In genomic region chr2:38085998-38086698, GRCh38 we compare ENCODE assay signal across 7 cellular contexts. TPM values are rescaled to one million over a fixed set of nuclear protein-coding genes. Genes with fewer than 3 reads are reported as not detected.
DNase-seq lines count a peak whose midpoint lies in the region; ATAC-seq and TF ChIP-seq lines count a peak whose summit lies in the region.
"Not testable (repeated sequence)": the region's sequence is repeated elsewhere in the genome, so short reads cannot be mapped to it uniquely, and the experiment has no call there.

No MANE protein-coding gene starts in this region.

- not testable (repeated sequence) for H3F3A ChIP-seq in GM23338 (replicated peaks; ENCODE audit: low read depth)

- H3K9ac ChIP-seq in HUES48 (ENCODE audit: low read depth, low read length), result peak overlapping the region; percentile 48; the same call in 1 of the 2 replicates
- not testable (repeated sequence) for H3K9ac ChIP-seq in iPS-20b (ENCODE audit: low read depth, low read length)

- not testable (repeated sequence) for ATAC-seq in GM23338

- not testable (repeated sequence) for DNase-seq in GM23338 (ENCODE audit: low spot score); endothelial cell (ENCODE audit: low spot score); iPS DF 6.9 (ENCODE audit: low read depth, low spot score)
- peak; percentile 41 for DNase-seq in LoVo (ENCODE audit: low spot score)
- peak; percentile 50 for DNase-seq in activated CD4-positive, alpha-beta T cell treated with anti-CD3 and anti-CD28 coated beads, Interleukin-2, amount 10 ng/mL, durations not matched to agents 24 days and 14 days

- H3K36me3 Mint-ChIP-seq in GM23338 (ENCODE audit: low read depth); activated CD4-positive, alpha-beta T cell treated with anti-CD3 and anti-CD28 coated beads, Interleukin-2, amount 10 ng/mL, durations not matched to agents 24 days and 14 days (ENCODE audit: low read depth); endothelial cell (ENCODE audit: low read depth, unreplicated experiment): not testable (repeated sequence)

- H3K79me2 ChIP-seq in GM23338 (replicated peaks; ENCODE audit: insufficient read depth), result not testable (repeated sequence)

- not testable (repeated sequence) for H3K9me2 ChIP-seq in GM23338 (ENCODE audit: insufficient read depth)

- intact Hi-C loops in activated CD4-positive, alpha-beta T cell treated with anti-CD3 and anti-CD28 coated beads, Interleukin-2, amount 10 ng/mL, durations not matched to agents 24 days and 14 days (cut with micrococcal nuclease), result not testable (repeated sequence)

- no CpG with 5 or more reads among the region's 10 CpGs for WGBS in iPS DF 6.9 (ENCODE audit: insufficient coverage, insufficient read length)

- not testable (repeated sequence) for H3K9me3 ChIP-seq in HUES48 (ENCODE audit: control insufficient read depth, insufficient read depth, low read length); iPS DF 6.9 (ENCODE audit: control insufficient read depth, insufficient read depth, low read length); iPS-20b (ENCODE audit: insufficient read depth, low read depth, low read length)

- not testable (repeated sequence) for TF ChIP-seq CTCF in GM23338 (conservative IDR thresholded peaks at IDR 0.05; ENCODE audit: low read depth in 2 of 2); endothelial cell (IDR thresholded peaks at IDR 0.05; ENCODE audit: unreplicated experiment)

- not testable (repeated sequence) for H3K27me3 ChIP-seq in GM23338 (ENCODE audit: insufficient read depth); iPS DF 6.9 (ENCODE audit: control insufficient read depth, insufficient read depth, low read length)
- H3K27me3 ChIP-seq in HUES48 (ENCODE audit: control insufficient read depth, insufficient read depth, low read length), result peaks cover 11% of the 10 kb centered on the region
- peaks cover 27% of the 10 kb centered on the region for H3K27me3 ChIP-seq in iPS-20b (ENCODE audit: insufficient read depth, low read length)

- H4K20me1 ChIP-seq in GM23338 (replicated peaks; ENCODE audit: insufficient read depth), result not testable (repeated sequence)

- H3K4me3 ChIP-seq in GM23338, result not testable (repeated sequence)
- H3K4me3 ChIP-seq in HUES48 (ENCODE audit: low read depth, low read length) (peak overlapping the region; percentile 60), iPS DF 6.9 (ENCODE audit: low read length) (peak overlapping the region; percentile 19; the same call in 1 of the 2 replicates), iPS-20b (ENCODE audit: low read length) (peak overlapping the region; percentile 38; the same call in 1 of the 2 replicates)

- peaks cover 51% of the 10 kb centered on the region for H3K4me1 Mint-ChIP-seq in GM23338
- H3K4me1 Mint-ChIP-seq in activated CD4-positive, alpha-beta T cell treated with anti-CD3 and anti-CD28 coated beads, Interleukin-2, amount 10 ng/mL, durations not matched to agents 24 days and 14 days; endothelial cell (ENCODE audit: unreplicated experiment): not testable (repeated sequence)

- H3K27ac ChIP-seq in GM23338 (ENCODE audit: low read depth); iPS DF 6.9 (ENCODE audit: low read length); iPS-20b (ENCODE audit: low read length): not testable (repeated sequence)
- H3K27ac ChIP-seq in HUES48 (ENCODE audit: low read depth, low read length), result peak overlapping the region; percentile 86

- H3K4me2 ChIP-seq in GM23338, result 0 out of 2 replicates have a peak overlapping the region, but pooled peaks have one; percentile 27

- not testable (repeated sequence) for H3K4me3 Mint-ChIP-seq in GM23338; activated CD4-positive, alpha-beta T cell treated with anti-CD3 and anti-CD28 coated beads, Interleukin-2, amount 10 ng/mL, durations not matched to agents 24 days and 14 days
- H3K4me3 Mint-ChIP-seq in endothelial cell (ENCODE audit: unreplicated experiment), result peak overlapping the region; percentile 54

- peaks cover 19% of the 10 kb centered on the region for H3K27me3 Mint-ChIP-seq in GM23338 (ENCODE audit: insufficient read depth, low read depth, poor library complexity)
- peaks cover 47% of the 10 kb centered on the region for H3K27me3 Mint-ChIP-seq in activated CD4-positive, alpha-beta T cell treated with anti-CD3 and anti-CD28 coated beads, Interleukin-2, amount 10 ng/mL, durations not matched to agents 24 days and 14 days
- H3K27me3 Mint-ChIP-seq in endothelial cell (ENCODE audit: unreplicated experiment), result not testable (repeated sequence)

- H3K36me3 ChIP-seq in GM23338 (ENCODE audit: insufficient read depth); HUES48 (ENCODE audit: control insufficient read depth, insufficient read depth, low read length); iPS DF 6.9 (ENCODE audit: control insufficient read depth, insufficient read depth, low read length); iPS-20b (ENCODE audit: insufficient read depth, low read depth, low read length): not testable (repeated sequence)

- H3K27ac Mint-ChIP-seq in GM23338; activated CD4-positive, alpha-beta T cell treated with anti-CD3 and anti-CD28 coated beads, Interleukin-2, amount 10 ng/mL, durations not matched to agents 24 days and 14 days; endothelial cell (ENCODE audit: unreplicated experiment): not testable (repeated sequence)

- not testable (repeated sequence) for H3K9me3 Mint-ChIP-seq in GM23338; activated CD4-positive, alpha-beta T cell treated with anti-CD3 and anti-CD28 coated beads, Interleukin-2, amount 10 ng/mL, durations not matched to agents 24 days and 14 days; endothelial cell (ENCODE audit: unreplicated experiment)

- H2AFZ ChIP-seq in GM23338, result not testable (repeated sequence)

- H3K4me1 ChIP-seq in GM23338 (ENCODE audit: insufficient read depth); iPS DF 6.9 (ENCODE audit: control insufficient read depth, insufficient read depth, low read length); iPS-20b (ENCODE audit: insufficient read depth, low read length): not testable (repeated sequence)
- H3K4me1 ChIP-seq in HUES48 (ENCODE audit: control insufficient read depth, insufficient read depth, low read length), result peaks cover 13% of the 10 kb centered on the region

RNA-seq across cellular contexts. Expression of gene CYP1B1, which starts 10.2 kb away (rescaled TPM):
- 2.6 and 6.2 TPM in 2 replicates for total RNA-seq in GM23338 (2014; rRNA removed; shearing (Covaris generic))
- polyA plus RNA-seq in GM23338 (2016; fragmentation: Nextera tagmentation; extraction: Ambion mirVana), result 2.4 and 3.3 TPM in 2 replicates
- 12.2 and 13.7 TPM in 2 replicates for total RNA-seq in activated CD4-positive, alpha-beta T cell treated with anti-CD3 and anti-CD28 coated beads, Interleukin-2, amount 10 ng/mL, durations not matched to agents 24 days and 14 days
- 1.2 TPM for total RNA-seq in endothelial cell (ENCODE audit: unreplicated experiment)
